Comparison of ENCODE assay signal across 7 cellular contexts in the genomic region with DNA sequence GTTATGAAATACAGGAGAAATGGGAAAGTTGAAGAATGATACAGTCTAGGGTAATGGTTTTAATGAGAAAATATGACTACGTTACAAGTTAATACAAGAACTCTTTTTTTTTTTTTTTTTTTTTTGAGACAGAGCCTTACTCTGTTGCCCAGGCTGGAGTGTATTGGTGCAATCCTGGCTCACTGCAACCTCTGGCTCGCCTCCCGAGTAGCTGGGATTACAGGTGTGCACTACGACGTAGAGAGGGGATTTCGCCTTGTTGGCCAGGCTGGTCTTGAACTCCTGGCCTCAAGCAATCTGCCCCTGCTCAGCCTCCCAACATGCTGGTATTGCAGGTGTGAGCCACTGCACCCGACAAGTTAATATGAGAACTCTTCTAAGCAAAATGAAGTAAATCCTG.
"Had no signal": no experiment of that assay in that cellular context is flagged by ENCODE, and none has a peak within 500 bp of the region (broad histone marks: within the 10 kb centered on the region; RNA-seq: fewer than 3 reads in every experiment).

No MANE protein-coding gene starts in this region.

- H3K9ac ChIP-seq: KMS-11 had no signal

- H3K9me3 ChIP-seq: Peyer's patch, SJSA1 had no signal

- H2AFZ ChIP-seq: PC-9 had no signal

- H3K4me3 ChIP-seq: PC-9, Peyer's patch, SJSA1, SK-N-MC had no signal

- H3K27ac ChIP-seq: KMS-11, PC-9, Peyer's patch, SJSA1, SK-N-MC had no signal

- H3K4me2 ChIP-seq: KMS-11, PC-9 had no signal

- DNase-seq: NCI-H524 treated with DMSO at 0.1 percent for 48 hours, SIG-M5 had no signal

- H3K36me3 ChIP-seq: Peyer's patch, SJSA1 had no signal

- H3K4me1 ChIP-seq: Peyer's patch, SJSA1 had no signal

- H3K27me3 ChIP-seq: Peyer's patch had no signal
